1 cellular context compared by ENCODE assay signal in genomic region chr2:201158111-201158929, GRCh38.
TF ChIP-seq lines count a peak whose summit lies in the region.

No MANE protein-coding gene starts in this region.

TF ChIP-seq in GM12878, 131 proteins besides CTCF, POLR2A, EP300 and RAD21 (continued from another document and continues in another):
- TF ChIP-seq BHLHE40 (IDR thresholded peaks at IDR 0.05; ENCODE audit: borderline replicate concordance in 1 of 2, low read depth in 2 of 2, low read length in 1 of 2) (peak; percentile 76 to 81), ATF2 (IDR thresholded peaks at IDR 0.05; ENCODE audit: low read length) (peak; percentile 14; the same call in 1 of the 2 replicates), TAF1 (IDR thresholded peaks at IDR 0.05; ENCODE audit: borderline replicate concordance, low read depth, low read length) (no peak), MTA2 (IDR thresholded peaks at IDR 0.05; ENCODE audit: low read depth) (peak; percentile 62), SREBF2 (IDR thresholded peaks at IDR 0.05; ENCODE audit: low read length) (no peak), RAD51 (IDR thresholded peaks at IDR 0.05) (peak; percentile 97), RELB (IDR thresholded peaks at IDR 0.05; ENCODE audit: low read depth) (peak; percentile 97), LARP7 (IDR thresholded peaks at IDR 0.05) (no peak), IRF3 (IDR thresholded peaks at IDR 0.05) (no peak), ZSCAN29 (IDR thresholded peaks at IDR 0.05) (no peak), CEBPB (IDR thresholded peaks at IDR 0.05; ENCODE audit: borderline replicate concordance in 1 of 2, low read depth in 2 of 2, low read length in 2 of 2) (no peak), NR2C1 (IDR thresholded peaks at IDR 0.05) (no peak), SREBF1 (IDR thresholded peaks at IDR 0.05; ENCODE audit: low read length) (no peak), WRNIP1 (IDR thresholded peaks at IDR 0.05; ENCODE audit: borderline replicate concordance, low read depth, low read length) (no peak), CUX1 (IDR thresholded peaks at IDR 0.05; ENCODE audit: insufficient replicate concordance, low read depth, low read length) (peak; percentile 51), ATF3 (IDR thresholded peaks at IDR 0.05; ENCODE audit: borderline replicate concordance, extremely low read depth, low read depth, low read length) (peak; percentile 51; the same call in 1 of the 2 replicates), MAX (IDR thresholded peaks at IDR 0.05; ENCODE audit: low read depth, low read length) (no peak), CHD1 (IDR thresholded peaks at IDR 0.05; ENCODE audit: low read depth, low read length) (no peak), ZBTB11 (CRISPR knock-in tag; IDR thresholded peaks at IDR 0.05) (no peak), FOS (IDR thresholded peaks at IDR 0.05; ENCODE audit: borderline replicate concordance, extremely low read depth, insufficient read length) (no peak), RFX5 (IDR thresholded peaks at IDR 0.05; ENCODE audit: low read depth, low read length) (no peak), ZNF217 (IDR thresholded peaks at IDR 0.05) (no peak), FOXK2 (IDR thresholded peaks at IDR 0.05) (no peak), CHD2 (IDR thresholded peaks at IDR 0.05; ENCODE audit: borderline replicate concordance, low read depth, low read length) (no peak), SMARCA5 (IDR thresholded peaks at IDR 0.05) (peak; percentile 32; the same call in 1 of the 2 replicates), SUZ12 (IDR thresholded peaks at IDR 0.05; ENCODE audit: unreplicated experiment) (no peak), FOXM1 (IDR thresholded peaks at IDR 0.05; ENCODE audit: low read depth, low read length) (no peak; the same call in 1 of the 2 replicates), PKNOX1 (IDR thresholded peaks at IDR 0.05) (0 out of 2 replicates have a peak, but pooled peaks have one; percentile 16), NRF1 (conservative IDR thresholded peaks at IDR 0.05; ENCODE audit: low read depth, low read length) (no peak), NBN (IDR thresholded peaks at IDR 0.05) (peak; percentile 71; the same call in 1 of the 2 replicates), MEF2B (IDR thresholded peaks at IDR 0.05; ENCODE audit: partially characterized antibody, poor library complexity, severe bottlenecking) (peak; percentile 91), CREM (IDR thresholded peaks at IDR 0.05; ENCODE audit: low read depth) (peak; percentile 50; the same call in 1 of the 2 replicates), MYB (IDR thresholded peaks at IDR 0.05; ENCODE audit: borderline replicate concordance, low read depth, low read length) (no peak), ZNF207 (IDR thresholded peaks at IDR 0.05; ENCODE audit: borderline replicate concordance) (no peak), ZNF24 (IDR thresholded peaks at IDR 0.05) (peak; percentile 77), STAT3 (IDR thresholded peaks at IDR 0.05; ENCODE audit: low read depth, low read length) (no peak), MTA3 (IDR thresholded peaks at IDR 0.05; ENCODE audit: borderline replicate concordance, low read length) (no peak), E4F1 (IDR thresholded peaks at IDR 0.05; ENCODE audit: borderline replicate concordance, partially characterized antibody) (no peak), RUNX3 (IDR thresholded peaks at IDR 0.05; ENCODE audit: low read length) (peak; percentile 75), POLR2AphosphoS2 (IDR thresholded peaks at IDR 0.05; ENCODE audit: low read depth, low read length) (no peak), TCF7 (IDR thresholded peaks at IDR 0.05; ENCODE audit: borderline replicate concordance) (no peak), HCFC1 (IDR thresholded peaks at IDR 0.05; ENCODE audit: low read length) (no peak), HDGF (IDR thresholded peaks at IDR 0.05) (peak; percentile 66), IRF5 (IDR thresholded peaks at IDR 0.05; ENCODE audit: borderline replicate concordance) (no peak)
